In genomic region chr11:33773399-33774355, GRCh38 we compare ENCODE assay signal across 8 cellular contexts. TPM values are rescaled to one million over a fixed set of nuclear protein-coding genes. Genes with fewer than 3 reads are reported as not detected.
DNase-seq lines count a peak whose midpoint lies in the region; ATAC-seq, FAIRE-seq and TF ChIP-seq lines count a peak whose summit lies in the region.

No MANE protein-coding gene starts in this region.

- DNase-seq in NCI-H748 (lab: John Stamatoyannopoulos, UW; ENCODE audit: unreplicated experiment): peak; percentile 61
- no peak for DNase-seq in NCI-H748 treated with DMSO at 0.1 percent for 48 hours (lab: John Stamatoyannopoulos, UW)
- no peak for DNase-seq in NT2/D1 (ENCODE audit: low read depth, low spot score)
- DNase-seq in activated naive CD4-positive, alpha-beta T cell treated with anti-CD3 and anti-CD28 coated beads, Interleukin-2, amount 10 ng/mL, durations not matched to agents 7 days and 5 days: peak; percentile 77
- DNase-seq in Right ventricle myocardium superior: no peak
- no peak for DNase-seq in RCC 7860 (ENCODE audit: low spot score)

- peaks cover 32% of the 10 kb centered on the region for H3K4me1 Mint-ChIP-seq in activated naive CD4-positive, alpha-beta T cell treated with anti-CD3 and anti-CD28 coated beads, Interleukin-2, amount 10 ng/mL, durations not matched to agents 7 days and 5 days

- peak overlapping the region; percentile 87 for H2AFZ ChIP-seq in parathyroid adenoma

- intact Hi-C loops in Right ventricle myocardium superior (cut with DNase I): no loop called here

- H3K9me3 ChIP-seq in NT2/D1 (ENCODE audit: insufficient read depth, low read length) (no peaks in the 10 kb centered on the region), parathyroid adenoma (ENCODE audit: control insufficient read depth, low read length) (no peaks in the 10 kb centered on the region)

- CTCF ChIA-PET in activated naive CD4-positive, alpha-beta T cell treated with anti-CD3 and anti-CD28 coated beads, Interleukin-2, amount 10 ng/mL, durations not matched to agents 7 days and 5 days (lab: Charles Lee): interaction anchor here (0.7 to 1.2 kb wide), 2 partner anchors 31 to 35 kb away, joined by 3 to 5 read pairs; no protein-coding TSS in a partner anchor

- ATAC-seq in HG02870 (IDR thresholded peaks at IDR 0.05; ENCODE audit: unreplicated experiment): peak; percentile 41
- ATAC-seq in Right ventricle myocardium superior (ENCODE audit: poor library complexity): peak; percentile 64

- no peak for TF ChIP-seq CTCF in parathyroid adenoma (IDR thresholded peaks at IDR 0.05)

- no peaks in the 10 kb centered on the region for H3K36me3 ChIP-seq in NT2/D1 (ENCODE audit: insufficient read depth, insufficient read length, low read length)
- no peaks in the 10 kb centered on the region for H3K36me3 ChIP-seq in parathyroid adenoma (ENCODE audit: control insufficient read depth, insufficient read depth, low read length)

- peaks cover 9% of the 10 kb centered on the region for H3K79me2 ChIP-seq in parathyroid adenoma

- peak overlapping the region; percentile 76 for H3K4me2 ChIP-seq in parathyroid adenoma (ENCODE audit: low read length)

- H3K4me3 Mint-ChIP-seq in activated naive CD4-positive, alpha-beta T cell treated with anti-CD3 and anti-CD28 coated beads, Interleukin-2, amount 10 ng/mL, durations not matched to agents 7 days and 5 days: peak overlapping the region; percentile 93

- H3K4me3 ChIP-seq in NT2/D1 (ENCODE audit: insufficient read length, low read depth) (peak overlapping the region; percentile 82), parathyroid adenoma (ENCODE audit: low read depth, low read length) (peak overlapping the region; percentile 77)

- peak overlapping the region; percentile 81 for H3K9ac ChIP-seq in NT2/D1 (ENCODE audit: insufficient read length, low read depth)
- H3K9ac ChIP-seq in parathyroid adenoma: peak overlapping the region; percentile 53

- no peak for FAIRE-seq in RCC 7860 (lab: Jason Lieb, UNC)

- H3K27me3 Mint-ChIP-seq in activated naive CD4-positive, alpha-beta T cell treated with anti-CD3 and anti-CD28 coated beads, Interleukin-2, amount 10 ng/mL, durations not matched to agents 7 days and 5 days: peaks cover 41% of the 10 kb centered on the region

- H3K27me3 ChIP-seq in NT2/D1 (ENCODE audit: insufficient read depth, insufficient read length) (peaks cover 43% of the 10 kb centered on the region), parathyroid adenoma (ENCODE audit: control insufficient read depth, insufficient read depth, low read length) (no peaks in the 10 kb centered on the region)

- H3K27ac Mint-ChIP-seq in activated naive CD4-positive, alpha-beta T cell treated with anti-CD3 and anti-CD28 coated beads, Interleukin-2, amount 10 ng/mL, durations not matched to agents 7 days and 5 days: peak overlapping the region; percentile 94

- no peaks in the 10 kb centered on the region for H3K9me3 Mint-ChIP-seq in activated naive CD4-positive, alpha-beta T cell treated with anti-CD3 and anti-CD28 coated beads, Interleukin-2, amount 10 ng/mL, durations not matched to agents 7 days and 5 days

- H3K27ac ChIP-seq in parathyroid adenoma: peak overlapping the region; percentile 72

- peaks cover 8% of the 10 kb centered on the region for H3K4me1 ChIP-seq in NT2/D1 (ENCODE audit: insufficient read depth, insufficient read length)
- H3K4me1 ChIP-seq in parathyroid adenoma: peaks cover 2% of the 10 kb centered on the region

- H3K36me3 Mint-ChIP-seq in activated naive CD4-positive, alpha-beta T cell treated with anti-CD3 and anti-CD28 coated beads, Interleukin-2, amount 10 ng/mL, durations not matched to agents 7 days and 5 days: peaks cover 14% of the 10 kb centered on the region

RNA-seq across cellular contexts. Expression of gene FBXO3, which starts 0.6 kb away (rescaled TPM):
- total RNA-seq in Right ventricle myocardium superior: 45.3 TPM

RNA-seq across cellular contexts. Expression of gene CD59, which starts 37.5 kb away (rescaled TPM):
- total RNA-seq in Right ventricle myocardium superior: 713 TPM

Comparison
In these comparisons a context has a peak if more than half of its experiments do, and no peak if none do; other contexts are left out.
1. DNase-seq: peak in NCI-H748 (single experiment) and activated naive CD4-positive, alpha-beta T cell treated with anti-CD3 and anti-CD28 coated beads, Interleukin-2, amount 10 ng/mL, durations not matched to agents 7 days and 5 days (single experiment); none in NCI-H748 treated with DMSO at 0.1 percent for 48 hours (single experiment), NT2/D1 (single experiment), Right ventricle myocardium superior (single experiment) and RCC 7860 (single experiment).